In the genomic region with DNA sequence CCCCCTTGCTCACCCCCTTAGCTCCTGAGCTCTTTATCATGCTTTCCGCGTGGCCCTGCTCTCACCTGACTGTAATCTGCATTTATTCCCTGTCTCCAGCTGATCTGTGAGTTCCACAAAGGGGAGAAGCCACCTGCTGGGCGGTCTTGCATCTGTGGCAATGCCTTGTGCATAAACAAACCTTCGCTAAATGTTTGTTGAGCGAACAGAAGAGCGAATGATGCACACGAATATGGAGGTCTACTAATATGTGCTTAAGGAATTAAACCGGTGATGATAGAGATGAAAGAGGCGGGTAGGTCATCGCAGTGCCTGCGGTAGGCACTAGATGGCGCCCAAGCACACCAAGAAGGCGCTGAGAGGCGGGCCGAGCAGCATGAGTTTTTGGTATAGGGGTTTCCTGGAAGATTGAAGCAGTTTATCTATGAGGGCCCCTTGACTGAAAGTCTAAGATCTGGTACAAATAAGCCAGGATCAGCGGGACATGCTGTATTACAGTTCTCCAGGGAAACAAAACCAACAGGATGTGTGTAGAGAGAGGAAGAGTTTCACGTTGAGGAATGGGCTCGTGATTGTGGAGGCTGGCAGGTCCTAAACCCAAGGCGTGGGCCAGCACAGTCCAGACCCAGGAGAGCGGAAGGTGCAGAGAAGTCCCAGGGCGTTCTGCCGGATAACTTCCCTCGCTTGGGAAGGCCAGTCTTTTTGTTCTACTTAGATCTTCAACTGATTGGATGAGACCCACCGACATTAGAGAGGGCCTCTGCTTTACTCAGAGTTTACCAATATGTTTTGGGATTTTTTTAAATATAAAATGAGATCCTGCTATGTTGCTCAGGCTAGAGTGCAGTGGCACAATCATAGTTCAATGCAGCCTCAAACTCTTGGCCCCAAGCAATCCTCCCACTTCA, we compare ENCODE assay signal across 8 cellular contexts. TPM values are rescaled to one million over a fixed set of nuclear protein-coding genes. Genes with fewer than 3 reads are reported as not detected.
A peak's percentile ranks its signal among the peaks of the same experiment; 100 is the strongest.
DNase-seq lines count a peak whose midpoint lies in the region; ATAC-seq and TF ChIP-seq lines count a peak whose summit lies in the region.

No MANE protein-coding gene starts in this region.

- H3K14ac ChIP-seq in neuronal stem cell (ENCODE audit: low read length), result no peak overlapping the region

- peak overlapping the region; percentile 99 for H2BK12ac ChIP-seq in neuronal stem cell (ENCODE audit: low read length)

- H2BK120ac ChIP-seq in neuronal stem cell (ENCODE audit: low read depth, low read length), result no peak overlapping the region

- ATAC-seq in GM18907 (IDR thresholded peaks at IDR 0.05; ENCODE audit: unreplicated experiment) (peak; percentile 83), gastroesophageal sphincter (peak; percentile 72)

- peaks cover 3% of the 10 kb centered on the region for H3K4me1 ChIP-seq in ACC112 (ENCODE audit: control insufficient read depth, insufficient read depth, low read length, unreplicated experiment)
- H3K4me1 ChIP-seq in gastroesophageal sphincter, result peaks cover 4 to 32% (median 9%) of the 10 kb centered on the region in 3 donors
- peaks cover 17 to 19% of the 10 kb centered on the region in 2 donors for H3K4me1 ChIP-seq in neuronal stem cell (ENCODE audit: control insufficient read depth in 2 of 2, insufficient read depth in 1 of 2, low read depth in 1 of 2, low read length in 2 of 2)

- no peak for TF ChIP-seq EP300 in gastroesophageal sphincter (IDR thresholded peaks at IDR 0.05)

- H2BK5ac ChIP-seq in neuronal stem cell (ENCODE audit: low read length), result peak overlapping the region; percentile 0

- H3K18ac ChIP-seq in neuronal stem cell (ENCODE audit: low read length), result peak overlapping the region; percentile 60

- peak overlapping the region; percentile 2 for H4K91ac ChIP-seq in neuronal stem cell (ENCODE audit: low read depth, low read length, poor library complexity)

- no peak overlapping the region for H3K23ac ChIP-seq in neuronal stem cell (ENCODE audit: low read depth, low read length, poor library complexity)

- peak overlapping the region; percentile 16 for H2AK5ac ChIP-seq in neuronal stem cell (ENCODE audit: low read depth, low read length)

- peak overlapping the region; percentile 43 for H3K4me2 ChIP-seq in neuronal stem cell (ENCODE audit: insufficient read depth, low read length, poor library complexity, severe bottlenecking)

- no peaks in the 10 kb centered on the region for H3K27me3 ChIP-seq in ACC112 (ENCODE audit: insufficient read depth, low read length)
- H3K27me3 ChIP-seq in gastroesophageal sphincter, result no peaks in the 10 kb centered on the region
- H3K27me3 ChIP-seq in neuronal stem cell (ENCODE audit: control insufficient read depth in 3 of 3, insufficient read depth in 3 of 3, low read depth in 1 of 3, low read length in 3 of 3), result no peaks in the 10 kb centered on the region

- H3K79me2 ChIP-seq in ACC112 (ENCODE audit: control insufficient read depth, insufficient read depth, low read length, unreplicated experiment), result no peaks in the 10 kb centered on the region

- peak; percentile 72 for DNase-seq in Jurkat, Clone E6-1 (ENCODE audit: low read depth, low spot score)
- DNase-seq in SIG-M5 (lab: John Stamatoyannopoulos, UW) (peak; percentile 23), neuronal stem cell (ENCODE audit: low spot score) (peak; percentile 65), substantia nigra (lab: John Stamatoyannopoulos, UW) (peak in 40 of 49 donors; percentile 12 to 77 (median 50))
- peak; percentile 75 for DNase-seq in activated effector memory CD4-positive, alpha-beta T cell treated with Interleukin-2 at 50 U/mL for 16 hours

- H3K36me3 ChIP-seq in ACC112 (ENCODE audit: insufficient read depth, low read length), result no peaks in the 10 kb centered on the region
- no peaks in the 10 kb centered on the region for H3K36me3 ChIP-seq in gastroesophageal sphincter
- no peaks in the 10 kb centered on the region for H3K36me3 ChIP-seq in neuronal stem cell (replicated peaks in 1 of 2; ENCODE audit: control insufficient read depth in 2 of 2, insufficient read depth in 2 of 2, low read length in 2 of 2)

- H2BK15ac ChIP-seq in neuronal stem cell (ENCODE audit: low read length), result peak overlapping the region; percentile 95

- H3K9me3 ChIP-seq in gastroesophageal sphincter (no peaks in the 10 kb centered on the region), neuronal stem cell (replicated peaks in 1 of 2; ENCODE audit: control insufficient read depth in 2 of 2, insufficient read depth in 1 of 2, low read depth in 1 of 2, low read length in 2 of 2) (peaks cover 0 to 1% of the 10 kb centered on the region in 2 donors)

- H3K4ac ChIP-seq in neuronal stem cell (ENCODE audit: low read length), result no peak overlapping the region

- H4K8ac ChIP-seq in neuronal stem cell (ENCODE audit: low read depth, low read length), result peak overlapping the region; percentile 78

- no peaks in the 10 kb centered on the region for H3K79me1 ChIP-seq in neuronal stem cell (ENCODE audit: low read depth, low read length)

- WGBS in gastroesophageal sphincter (ENCODE audit: low coverage in 1 of 2), 2 donors, result 18 to 33% methylated on average over 8 to 20 of the region's 24 CpGs
- WGBS in neuronal stem cell (ENCODE audit: extremely low coverage in 2 of 2, insufficient read length in 2 of 2, insufficient replicate concordance in 1 of 2), 2 donors, result no CpG with 5 or more reads among the region's 24 CpGs

- H2AFZ ChIP-seq in ACC112 (ENCODE audit: low read length, unreplicated experiment), result peak overlapping the region; percentile 40
- H2AFZ ChIP-seq in neuronal stem cell (ENCODE audit: low read length), result peak overlapping the region; percentile 76

- peak in 3 of 4 experiments; percentile 73 to 84 (median 84) for TF ChIP-seq CTCF in gastroesophageal sphincter (IDR thresholded peaks at IDR 0.05)

- H3K4me3 ChIP-seq in ACC112 (ENCODE audit: low read depth, low read length) (peak overlapping the region; percentile 50), gastroesophageal sphincter (peak overlapping the region in 1 of 2 donors; percentile 24), neuronal stem cell (ENCODE audit: low read length in 2 of 2) (peak overlapping the region in 1 of 2 donors; percentile 6)
- no peak overlapping the region for H3K4me3 ChIP-seq in Jurkat, Clone E6-1 (ENCODE audit: low read length)

- peak overlapping the region; percentile 10 for H3K9ac ChIP-seq in neuronal stem cell (ENCODE audit: low read depth, low read length, poor library complexity)

- TF ChIP-seq POLR2A in gastroesophageal sphincter (IDR thresholded peaks at IDR 0.05), result no peak

- no peak overlapping the region for H3K27ac ChIP-seq in ACC112 (ENCODE audit: low read depth, low read length)
- H3K27ac ChIP-seq in gastroesophageal sphincter, result peak overlapping the region in 1 of 4 donors; percentile 44
- no peak overlapping the region for H3K27ac ChIP-seq in neuronal stem cell (replicated peaks; ENCODE audit: low read length)
- peak overlapping the region; percentile 41 for H3K27ac ChIP-seq in substantia nigra (ENCODE audit: low read depth, low read length, poor library complexity, severe bottlenecking)

RNA-seq across cellular contexts. Expression of a gene that starts 34.7 kb away (rescaled TPM):
- 152 TPM for polyA plus RNA-seq in Jurkat, Clone E6-1 (2012; ENCODE audit: insufficient read depth, insufficient read length)
- 100 to 1,000 TPM in 2 of 4 donors, 10 to 100 TPM in 2; 57.8 to 111 (median 99.1) TPM for total RNA-seq in gastroesophageal sphincter
- polyA plus RNA-seq in neuronal stem cell (2013, experiment 1 of 2), result 152 TPM
- polyA plus RNA-seq in neuronal stem cell (2013, experiment 2 of 2), result 156 TPM

Comparison
In these comparisons a context has a peak if more than half of its experiments do, and no peak if none do; other contexts are left out.
1. DNase-seq: peak in every context shown above with its lines; median percentile 75 in activated effector memory CD4-positive, alpha-beta T cell treated with Interleukin-2 at 50 U/mL for 16 hours; 72 in Jurkat, Clone E6-1; 65 in neuronal stem cell; 50 in substantia nigra; 23 in SIG-M5.